In genomic region chr3:66350601-66351000, GRCh38 we compare ENCODE assay signal across 21 cellular contexts.
"Had no signal": no experiment of that assay in that cellular context is flagged by ENCODE, and none has a peak within 500 bp of the region (broad histone marks: within the 10 kb centered on the region; RNA-seq: fewer than 3 reads in every experiment).

No MANE protein-coding gene starts in this region.

- H3K27ac ChIP-seq: brain microvascular endothelial cell, left ventricle myocardium inferior, neutrophil, right lobe of liver, thoracic aorta, vagina, VCaP had no signal

- H3K27me3 Mint-ChIP-seq: activated naive CD8-positive, alpha-beta T cell; progenitor cell of endocrine pancreas; stimulated activated naive CD8-positive, alpha-beta T cell treated with anti-CD3 and anti-CD28 coated beads, Interleukin-15, Interleukin-2, amounts not matched to agents 100 ng/mL and 50 ng/mL, for 24 hours had no signal

- DNase-seq: activated CD4-positive, alpha-beta T cell treated with anti-CD3 and anti-CD28 coated beads for 4 hours; activated CD4-positive, alpha-beta T cell treated with anti-CD3 and anti-CD28 coated beads, Interleukin-2, amount 50 U/mL, for 4 hours; activated effector memory CD4-positive, alpha-beta T cell treated with Interleukin-2 at 50 U/mL for 16 hours; activated naive CD4-positive, alpha-beta T cell treated with Interleukin-2 at 50 U/mL for 16 hours; aorta; brain microvascular endothelial cell; left ventricle myocardium inferior; right lobe of liver; small intestine; stimulated activated CD4-positive, alpha-beta T cell treated with anti-CD3 and anti-CD28 coated beads, Interleukin-4, amount 100 ng/mL, for 24 hours had no signal

- H3K9me3 ChIP-seq: left ventricle myocardium inferior, neutrophil, right lobe of liver, thoracic aorta, vagina had no signal

- H3K4me3 Mint-ChIP-seq: activated naive CD8-positive, alpha-beta T cell; nephron; stimulated activated effector memory CD8-positive, alpha-beta T cell treated with anti-CD3 and anti-CD28 coated beads, Interleukin-12 subunit alpha, Interleukin-12 subunit beta, amount 100 ng/mL, for 72 hours; stimulated activated naive CD8-positive, alpha-beta T cell treated with anti-CD3 and anti-CD28 coated beads, Interleukin-15, Interleukin-2, amounts not matched to agents 100 ng/mL and 50 ng/mL, for 24 hours; type B pancreatic cell had no signal

- H3K27ac Mint-ChIP-seq: activated naive CD8-positive, alpha-beta T cell; nephron; progenitor cell of endocrine pancreas; stimulated activated naive CD8-positive, alpha-beta T cell treated with anti-CD3 and anti-CD28 coated beads, Interleukin-15, Interleukin-2, amounts not matched to agents 100 ng/mL and 50 ng/mL, for 24 hours; type B pancreatic cell had no signal

- ATAC-seq: right lobe of liver; stimulated activated effector memory CD8-positive, alpha-beta T cell treated with anti-CD3 and anti-CD28 coated beads, Interleukin-12 subunit alpha, Interleukin-12 subunit beta, amount 100 ng/mL, for 72 hours had no signal

- H3K4me3 ChIP-seq: left ventricle myocardium inferior, lung, right lobe of liver, thoracic aorta, vagina had no signal

- H3K4me1 ChIP-seq: right lobe of liver, vagina had no signal

- H3K27me3 ChIP-seq: brain microvascular endothelial cell, neutrophil, right lobe of liver, vagina had no signal

- H3K36me3 ChIP-seq: brain microvascular endothelial cell, left ventricle myocardium inferior, neutrophil, right lobe of liver, thoracic aorta, vagina had no signal
